In the genomic region with DNA sequence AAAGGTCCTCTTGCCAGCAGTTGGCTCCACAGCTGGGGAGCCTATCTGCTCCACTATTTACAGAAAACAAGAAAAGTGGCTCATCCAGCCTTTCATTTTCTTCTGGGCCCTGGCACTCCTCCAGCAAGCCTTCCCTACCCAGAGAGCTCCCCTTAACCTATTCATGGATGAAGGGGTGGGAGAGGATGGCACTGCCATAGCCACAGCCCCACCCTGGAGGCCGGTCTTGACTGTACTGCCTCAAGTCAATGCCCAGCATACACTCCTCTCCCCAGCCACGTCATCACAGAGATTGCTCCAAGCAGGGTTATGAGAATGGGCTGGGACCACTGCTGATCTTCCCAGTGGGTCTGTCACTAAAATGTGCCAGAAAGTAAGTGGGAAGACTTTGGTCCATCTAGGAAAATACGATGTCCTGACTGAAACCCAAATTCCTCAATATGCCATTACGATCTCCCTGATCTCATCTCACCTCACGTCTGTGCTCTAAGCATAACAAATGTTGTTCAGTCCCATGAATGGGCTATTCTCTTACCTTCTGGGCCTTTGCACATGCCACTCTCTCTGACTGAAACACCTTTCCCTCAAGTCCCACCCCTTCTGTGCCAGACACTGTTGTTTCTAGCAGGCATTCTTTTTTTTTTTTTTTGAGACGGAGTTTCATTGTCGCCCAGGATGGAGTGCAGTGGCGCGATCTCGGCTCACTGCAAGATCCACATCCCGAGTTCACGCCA, we compare ENCODE assay signal across 18 cellular contexts. TPM values are rescaled to one million over a fixed set of nuclear protein-coding genes. Genes with fewer than 3 reads are reported as not detected.
DNase-seq lines count a peak whose midpoint lies in the region; ATAC-seq and TF ChIP-seq lines count a peak whose summit lies in the region.
"Had no signal": no experiment of that assay in that cellular context is flagged by ENCODE, and none has a peak within 500 bp of the region (broad histone marks: within the 10 kb centered on the region; RNA-seq: fewer than 3 reads in every experiment).

No MANE protein-coding gene starts in this region.

- POLR2A ChIA-PET in Panc1 (lab: Charles Lee), result no interaction called here

- H3K9me3 ChIP-seq in Panc1 (ENCODE audit: control insufficient read depth, insufficient read depth, low read depth, low read length), result no peaks in the 10 kb centered on the region
- H3K9me3 ChIP-seq: esophagus muscularis mucosa, HAP-1, left ventricle myocardium inferior, SJSA1 had no signal

- TF ChIP-seq CTCF in Panc1 (IDR thresholded peaks at IDR 0.05), result no peak

- no TSS peak for BruUV-seq in Panc1 (replicated peaks; lab: Mats Ljungman, UMichigan)

- CTCF ChIA-PET in Panc1 (lab: Charles Lee), result interaction anchor here (0.8 kb wide), 1 partner anchor 44 kb away, joined by 3 read pairs; no protein-coding TSS in a partner anchor

- no peak for ATAC-seq in activated naive CD8-positive, alpha-beta T cell treated with anti-CD3 and anti-CD28 coated beads, Interleukin-2, amount 50 U/mL, for 24 hours
- ATAC-seq in Panc1 (0 out of 2 replicates have a peak, but pooled peaks have one; percentile 38), HG02610 (IDR thresholded peaks at IDR 0.05; ENCODE audit: unreplicated experiment) (no peak)
- no peak for ATAC-seq in stimulated activated effector memory CD8-positive, alpha-beta T cell treated with anti-CD3 and anti-CD28 coated beads, Interleukin-12 subunit alpha, Interleukin-12 subunit beta, amount 100 ng/mL, for 72 hours
- ATAC-seq: PC-3 had no signal

- peaks cover 36% of the 10 kb centered on the region for H3K36me3 Mint-ChIP-seq in activated naive CD8-positive, alpha-beta T cell
- peaks cover 58% of the 10 kb centered on the region for H3K36me3 Mint-ChIP-seq in activated naive CD8-positive, alpha-beta T cell treated with anti-CD3 and anti-CD28 coated beads, Interleukin-2, amount 50 U/mL, for 24 hours (ENCODE audit: low read depth)
- H3K36me3 Mint-ChIP-seq in dendritic cell treated with granulocyte-macrophage colony-stimulating factor and Interleukin-4, amounts not matched to agents 40 ng/mL and 50 ng/mL, for 4 days (ENCODE audit: low read depth), result peaks cover 60% of the 10 kb centered on the region
- peaks cover 60% of the 10 kb centered on the region for H3K36me3 Mint-ChIP-seq in stimulated activated effector memory CD8-positive, alpha-beta T cell treated with anti-CD3 and anti-CD28 coated beads, Interleukin-12 subunit alpha, Interleukin-12 subunit beta, amount 100 ng/mL, for 72 hours
- H3K36me3 Mint-ChIP-seq in activated T-helper 2 cell treated with anti-CD3 and anti-CD28 coated beads, Interferon-gamma antibody, Interleukin-2, Interleukin-4, amounts not matched to agents 10 μg/mL and 5 μg/mL and 100 μg/mL, durations not matched to agents 14 hours and 24 hours and 36 hours (ENCODE audit: low read depth), result peaks cover 61% of the 10 kb centered on the region

- H3K4me3 Mint-ChIP-seq in activated naive CD8-positive, alpha-beta T cell, result peak overlapping the region; percentile 23
- no peak overlapping the region for H3K4me3 Mint-ChIP-seq in activated naive CD8-positive, alpha-beta T cell treated with anti-CD3 and anti-CD28 coated beads, Interleukin-2, amount 50 U/mL, for 24 hours
- H3K4me3 Mint-ChIP-seq in dendritic cell treated with granulocyte-macrophage colony-stimulating factor and Interleukin-4, amounts not matched to agents 40 ng/mL and 50 ng/mL, for 4 days, result no peak overlapping the region
- no peak overlapping the region for H3K4me3 Mint-ChIP-seq in stimulated activated effector memory CD8-positive, alpha-beta T cell treated with anti-CD3 and anti-CD28 coated beads, Interleukin-12 subunit alpha, Interleukin-12 subunit beta, amount 100 ng/mL, for 72 hours
- no peak overlapping the region for H3K4me3 Mint-ChIP-seq in activated T-helper 2 cell treated with anti-CD3 and anti-CD28 coated beads, Interferon-gamma antibody, Interleukin-2, Interleukin-4, amounts not matched to agents 10 μg/mL and 5 μg/mL and 100 μg/mL, durations not matched to agents 14 hours and 24 hours and 36 hours (ENCODE audit: low read depth)

- no peak overlapping the region for H3K4me3 ChIP-seq in Panc1 (ENCODE audit: low read depth in 2 of 2, low read length in 2 of 2)
- H3K4me3 ChIP-seq: esophagus muscularis mucosa, HAP-1, left ventricle myocardium inferior, SJSA1 had no signal

- no peak for DNase-seq in activated naive CD8-positive, alpha-beta T cell treated with anti-CD3 and anti-CD28 coated beads, Interleukin-2, amount 50 U/mL, for 24 hours
- DNase-seq in Panc1 (ENCODE audit: low read depth, low spot score) (no peak), NCI-H69 (lab: John Stamatoyannopoulos, UW) (no peak)
- DNase-seq in stimulated activated effector memory CD8-positive, alpha-beta T cell treated with anti-CD3 and anti-CD28 coated beads, Interleukin-12 subunit alpha, Interleukin-12 subunit beta, amount 100 ng/mL, for 72 hours (ENCODE audit: low spot score in 2 of 2), result no peak
- DNase-seq in activated T-helper 2 cell treated with anti-CD3 and anti-CD28 coated beads, Interferon-gamma antibody, Interleukin-2, Interleukin-4, amounts not matched to agents 10 μg/mL and 5 μg/mL and 100 μg/mL, durations not matched to agents 14 hours and 24 hours and 36 hours (ENCODE audit: low spot score), result no peak
- DNase-seq: activated CD4-positive, CD25-positive, alpha-beta regulatory T cell treated with anti-CD3 and anti-CD28 coated beads, Interleukin-2, amount 50 U/mL, for 72 hours; left ventricle myocardium inferior; NCI-H774; PC-3; T1000 had no signal

- H3K36me3 ChIP-seq in Panc1 (ENCODE audit: control insufficient read depth, insufficient read depth, low read length), result peaks cover 10% of the 10 kb centered on the region

- H3K4me1 Mint-ChIP-seq in activated naive CD8-positive, alpha-beta T cell (ENCODE audit: low read depth), result peaks cover 35% of the 10 kb centered on the region
- peaks cover 44% of the 10 kb centered on the region for H3K4me1 Mint-ChIP-seq in activated naive CD8-positive, alpha-beta T cell treated with anti-CD3 and anti-CD28 coated beads, Interleukin-2, amount 50 U/mL, for 24 hours
- peaks cover 31% of the 10 kb centered on the region for H3K4me1 Mint-ChIP-seq in dendritic cell treated with granulocyte-macrophage colony-stimulating factor and Interleukin-4, amounts not matched to agents 40 ng/mL and 50 ng/mL, for 4 days (ENCODE audit: low read depth)
- H3K4me1 Mint-ChIP-seq in stimulated activated effector memory CD8-positive, alpha-beta T cell treated with anti-CD3 and anti-CD28 coated beads, Interleukin-12 subunit alpha, Interleukin-12 subunit beta, amount 100 ng/mL, for 72 hours, result peaks cover 58% of the 10 kb centered on the region
- peaks cover 40% of the 10 kb centered on the region for H3K4me1 Mint-ChIP-seq in activated T-helper 2 cell treated with anti-CD3 and anti-CD28 coated beads, Interferon-gamma antibody, Interleukin-2, Interleukin-4, amounts not matched to agents 10 μg/mL and 5 μg/mL and 100 μg/mL, durations not matched to agents 14 hours and 24 hours and 36 hours (ENCODE audit: low read depth)

- peaks cover 5% of the 10 kb centered on the region for H3K9me3 Mint-ChIP-seq in activated naive CD8-positive, alpha-beta T cell (ENCODE audit: low read depth)
- peaks cover 14% of the 10 kb centered on the region for H3K9me3 Mint-ChIP-seq in activated naive CD8-positive, alpha-beta T cell treated with anti-CD3 and anti-CD28 coated beads, Interleukin-2, amount 50 U/mL, for 24 hours
- H3K9me3 Mint-ChIP-seq in dendritic cell treated with granulocyte-macrophage colony-stimulating factor and Interleukin-4, amounts not matched to agents 40 ng/mL and 50 ng/mL, for 4 days, result no peaks in the 10 kb centered on the region
- H3K9me3 Mint-ChIP-seq in stimulated activated effector memory CD8-positive, alpha-beta T cell treated with anti-CD3 and anti-CD28 coated beads, Interleukin-12 subunit alpha, Interleukin-12 subunit beta, amount 100 ng/mL, for 72 hours, result peaks cover 3% of the 10 kb centered on the region
- peaks cover 5% of the 10 kb centered on the region for H3K9me3 Mint-ChIP-seq in activated T-helper 2 cell treated with anti-CD3 and anti-CD28 coated beads, Interferon-gamma antibody, Interleukin-2, Interleukin-4, amounts not matched to agents 10 μg/mL and 5 μg/mL and 100 μg/mL, durations not matched to agents 14 hours and 24 hours and 36 hours

- peaks cover 4% of the 10 kb centered on the region; the same call in 1 of the 2 replicates for H3K4me1 ChIP-seq in Panc1 (ENCODE audit: control insufficient read depth, insufficient read depth, low read length)
- H3K4me1 ChIP-seq: esophagus muscularis mucosa, HAP-1, parathyroid adenoma, SJSA1 had no signal

- H3K27ac Mint-ChIP-seq in activated naive CD8-positive, alpha-beta T cell, result no peak overlapping the region
- no peak overlapping the region for H3K27ac Mint-ChIP-seq in activated naive CD8-positive, alpha-beta T cell treated with anti-CD3 and anti-CD28 coated beads, Interleukin-2, amount 50 U/mL, for 24 hours
- peak overlapping the region; percentile 21 for H3K27ac Mint-ChIP-seq in dendritic cell treated with granulocyte-macrophage colony-stimulating factor and Interleukin-4, amounts not matched to agents 40 ng/mL and 50 ng/mL, for 4 days
- peak overlapping the region; percentile 88 for H3K27ac Mint-ChIP-seq in stimulated activated effector memory CD8-positive, alpha-beta T cell treated with anti-CD3 and anti-CD28 coated beads, Interleukin-12 subunit alpha, Interleukin-12 subunit beta, amount 100 ng/mL, for 72 hours
- H3K27ac Mint-ChIP-seq in activated T-helper 2 cell treated with anti-CD3 and anti-CD28 coated beads, Interferon-gamma antibody, Interleukin-2, Interleukin-4, amounts not matched to agents 10 μg/mL and 5 μg/mL and 100 μg/mL, durations not matched to agents 14 hours and 24 hours and 36 hours, result no peak overlapping the region

- in situ Hi-C loops in Panc1 (cut with HindIII; ENCODE audit: low pct_unique_long_range_greater_than_20kb, low sequenced_read_pairs), result no loop called here

- no peaks in the 10 kb centered on the region for H3K27me3 Mint-ChIP-seq in activated naive CD8-positive, alpha-beta T cell
- peaks cover 2% of the 10 kb centered on the region for H3K27me3 Mint-ChIP-seq in activated naive CD8-positive, alpha-beta T cell treated with anti-CD3 and anti-CD28 coated beads, Interleukin-2, amount 50 U/mL, for 24 hours
- H3K27me3 Mint-ChIP-seq in dendritic cell treated with granulocyte-macrophage colony-stimulating factor and Interleukin-4, amounts not matched to agents 40 ng/mL and 50 ng/mL, for 4 days, result no peaks in the 10 kb centered on the region
- H3K27me3 Mint-ChIP-seq in activated T-helper 2 cell treated with anti-CD3 and anti-CD28 coated beads, Interferon-gamma antibody, Interleukin-2, Interleukin-4, amounts not matched to agents 10 μg/mL and 5 μg/mL and 100 μg/mL, durations not matched to agents 14 hours and 24 hours and 36 hours (ENCODE audit: low read depth), result peaks cover 10% of the 10 kb centered on the region

- H3K27me3 ChIP-seq in Panc1 (ENCODE audit: control insufficient read depth, insufficient read depth, low read length), result no peaks in the 10 kb centered on the region
- H3K27me3 ChIP-seq: esophagus muscularis mucosa, SJSA1 had no signal

- no peak overlapping the region for H3K27ac ChIP-seq in Panc1 (ENCODE audit: low read length)
- H3K27ac ChIP-seq: esophagus muscularis mucosa, KMS-11, left ventricle myocardium inferior, parathyroid adenoma, SJSA1 had no signal

- intact Hi-C loops in Panc1 (cut with micrococcal nuclease; ENCODE audit: unreplicated experiment), result no loop called here
- intact Hi-C loops in dendritic cell treated with granulocyte-macrophage colony-stimulating factor and Interleukin-4, amounts not matched to agents 40 ng/mL and 50 ng/mL, for 4 days (cut with micrococcal nuclease), result loop anchor here (10.0 kb wide), 1 partner anchor 363 kb away; the partner anchor contains the start of gene PPP1R8
- intact Hi-C loops in activated T-helper 2 cell treated with anti-CD3 and anti-CD28 coated beads, Interferon-gamma antibody, Interleukin-2, Interleukin-4, amounts not matched to agents 10 μg/mL and 5 μg/mL and 100 μg/mL, durations not matched to agents 14 hours and 24 hours and 36 hours (cut with micrococcal nuclease), result no loop called here

RNA-seq across cellular contexts. Expression of gene PTAFR, which starts 21.4 kb away (rescaled TPM):
- total RNA-seq in Panc1 (2021; ENCODE audit: unreplicated experiment), result 0.13 TPM
- 0.05 TPM for polyA plus RNA-seq in Panc1 (2012; ENCODE audit: insufficient read length)
- total RNA-seq in activated T-helper 2 cell treated with anti-CD3 and anti-CD28 coated beads, Interferon-gamma antibody, Interleukin-2, Interleukin-4, amounts not matched to agents 10 μg/mL and 5 μg/mL and 100 μg/mL, durations not matched to agents 14 hours and 24 hours and 36 hours, result 0.11 and 0.21 TPM in 2 replicates

RNA-seq across cellular contexts. Expression of gene DNAJC8, which starts 35.0 kb away (rescaled TPM):
- 127 TPM for total RNA-seq in Panc1 (2021; ENCODE audit: unreplicated experiment)
- 94.8 TPM for polyA plus RNA-seq in Panc1 (2012; ENCODE audit: insufficient read length)
- total RNA-seq in activated T-helper 2 cell treated with anti-CD3 and anti-CD28 coated beads, Interferon-gamma antibody, Interleukin-2, Interleukin-4, amounts not matched to agents 10 μg/mL and 5 μg/mL and 100 μg/mL, durations not matched to agents 14 hours and 24 hours and 36 hours, result 96.2 and 98.9 TPM in 2 replicates

RNA-seq across cellular contexts. Expression of gene ATP5IF1, which starts 38.1 kb away (rescaled TPM):
- 94.5 TPM for total RNA-seq in Panc1 (2021; ENCODE audit: unreplicated experiment)
- 228 TPM for polyA plus RNA-seq in Panc1 (2012; ENCODE audit: insufficient read length)
- total RNA-seq in activated T-helper 2 cell treated with anti-CD3 and anti-CD28 coated beads, Interferon-gamma antibody, Interleukin-2, Interleukin-4, amounts not matched to agents 10 μg/mL and 5 μg/mL and 100 μg/mL, durations not matched to agents 14 hours and 24 hours and 36 hours, result 134 and 137 TPM in 2 replicates

Comparison
In these comparisons a context has a peak if more than half of its experiments do, and no peak if none do; other contexts are left out.
1. H3K27ac Mint-ChIP-seq: peak in dendritic cell treated with granulocyte-macrophage colony-stimulating factor and Interleukin-4, amounts not matched to agents 40 ng/mL and 50 ng/mL, for 4 days (single experiment) and stimulated activated effector memory CD8-positive, alpha-beta T cell treated with anti-CD3 and anti-CD28 coated beads, Interleukin-12 subunit alpha, Interleukin-12 subunit beta, amount 100 ng/mL, for 72 hours (single experiment); none in activated naive CD8-positive, alpha-beta T cell (single experiment), activated naive CD8-positive, alpha-beta T cell treated with anti-CD3 and anti-CD28 coated beads, Interleukin-2, amount 50 U/mL, for 24 hours (single experiment) and activated T-helper 2 cell treated with anti-CD3 and anti-CD28 coated beads, Interferon-gamma antibody, Interleukin-2, Interleukin-4, amounts not matched to agents 10 μg/mL and 5 μg/mL and 100 μg/mL, durations not matched to agents 14 hours and 24 hours and 36 hours (single experiment).